Comparison of ENCODE assay signal across 23 cellular contexts in the genomic region with DNA sequence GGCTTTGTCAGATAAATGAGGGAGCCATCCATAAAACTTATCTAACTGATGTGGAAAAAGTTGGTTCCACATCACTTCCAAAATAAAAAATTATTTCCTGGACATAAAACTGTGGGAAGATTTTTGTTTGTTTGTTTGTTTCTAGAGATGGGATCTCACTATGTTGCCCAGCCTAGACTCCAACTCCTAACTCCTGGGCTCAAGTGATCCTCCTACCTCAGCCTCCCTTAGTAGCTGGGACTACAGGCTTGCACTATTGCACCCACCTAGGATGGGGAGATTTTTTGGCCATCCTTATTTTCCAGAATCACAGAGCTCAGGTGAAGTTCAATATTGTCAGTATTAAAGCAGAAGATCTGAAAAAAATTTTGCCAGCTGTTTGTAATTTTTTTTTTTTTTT.
"Had no signal": no experiment of that assay in that cellular context is flagged by ENCODE, and none has a peak within 500 bp of the region (broad histone marks: within the 10 kb centered on the region; RNA-seq: fewer than 3 reads in every experiment).

No MANE protein-coding gene starts in this region.

- H3K27ac ChIP-seq: Peyer's patch, SJCRH30 had no signal

- H3K9me3 ChIP-seq: MG63, Peyer's patch, SJCRH30 had no signal

- H3K4me1 ChIP-seq: Peyer's patch, SJCRH30 had no signal

- H3K27me3 ChIP-seq: MG63, Peyer's patch, SJCRH30 had no signal

- H3K27me3 Mint-ChIP-seq: IgD-negative memory B cell had no signal

- ATAC-seq: Right ventricle myocardium inferior, SK-N-SH treated with all-trans-retinoic acid at 6 μM for 48 hours had no signal

- H3K9me3 Mint-ChIP-seq: IgD-negative memory B cell had no signal

- H3K4me3 ChIP-seq: MG63, Peyer's patch, SJCRH30 had no signal

- H3K36me3 Mint-ChIP-seq: IgD-negative memory B cell had no signal

- DNase-seq: Karpas-422, KBM-7, MG63, NCI-H1092, NCI-H1105 treated with DMSO at 0.1 percent for 48 hours, NCI-H1417 treated with DMSO at 0.1 percent for 48 hours, NCI-H187, NCI-H2029, NCI-H2081 treated with DMSO at 0.1 percent for 48 hours, NCI-H2171, NCI-H226, NCI-H446, NCI-H510A, NCI-H524 treated with DMSO at 0.1 percent for 48 hours, NCI-H69, NCI-H774, Peyer's patch, SHP77 treated with DMSO at 0.1 percent for 48 hours, SJCRH30, T-helper 1 cell had no signal

- H3K36me3 ChIP-seq: Peyer's patch had no signal
